Comparison of ENCODE assay signal across 2 cellular contexts in the genomic region with DNA sequence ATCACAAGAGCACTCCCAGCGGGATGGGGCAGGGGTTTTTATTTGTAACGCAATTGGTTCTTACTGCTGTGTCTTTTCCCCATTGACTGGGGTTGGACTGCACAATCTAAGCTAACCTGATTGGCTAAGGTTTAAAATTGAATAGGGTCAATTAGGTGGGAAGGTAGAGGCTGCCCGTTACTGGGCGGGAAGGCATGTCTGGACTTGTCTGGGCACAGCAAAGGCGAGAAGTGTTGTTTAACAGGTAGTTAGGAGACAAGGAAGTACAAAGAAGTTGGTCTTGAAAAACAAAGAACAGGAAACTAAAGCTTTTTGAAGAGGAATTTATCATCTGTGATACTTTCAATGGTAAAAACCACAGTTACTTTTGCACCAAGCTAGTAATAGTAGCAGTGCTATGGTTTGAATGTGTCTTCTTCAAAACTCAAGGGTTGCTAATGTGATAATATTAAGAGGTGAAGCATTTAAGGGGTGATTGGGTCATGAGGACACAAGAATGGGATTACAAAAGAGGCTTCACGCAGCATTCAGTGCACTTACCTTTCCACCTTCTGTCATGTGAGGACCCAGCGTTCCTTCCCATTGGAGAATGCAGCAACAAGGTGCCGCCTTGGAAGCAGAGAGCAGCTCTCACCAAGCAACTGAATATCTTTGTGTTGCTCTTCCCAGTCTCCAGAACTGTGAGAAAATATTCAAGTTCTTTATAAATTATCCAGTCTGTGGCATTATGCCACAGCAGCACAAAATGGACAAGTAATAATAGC.
A peak's percentile ranks its signal among the peaks of the same experiment; 100 is the strongest.
TF ChIP-seq lines count a peak whose summit lies in the region.

No MANE protein-coding gene starts in this region.

TF ChIP-seq in GM23338, 12 proteins besides CTCF, POLR2A, EP300 and RAD21 (continued from another document and continues in another):
- TF ChIP-seq, protein P1, sequence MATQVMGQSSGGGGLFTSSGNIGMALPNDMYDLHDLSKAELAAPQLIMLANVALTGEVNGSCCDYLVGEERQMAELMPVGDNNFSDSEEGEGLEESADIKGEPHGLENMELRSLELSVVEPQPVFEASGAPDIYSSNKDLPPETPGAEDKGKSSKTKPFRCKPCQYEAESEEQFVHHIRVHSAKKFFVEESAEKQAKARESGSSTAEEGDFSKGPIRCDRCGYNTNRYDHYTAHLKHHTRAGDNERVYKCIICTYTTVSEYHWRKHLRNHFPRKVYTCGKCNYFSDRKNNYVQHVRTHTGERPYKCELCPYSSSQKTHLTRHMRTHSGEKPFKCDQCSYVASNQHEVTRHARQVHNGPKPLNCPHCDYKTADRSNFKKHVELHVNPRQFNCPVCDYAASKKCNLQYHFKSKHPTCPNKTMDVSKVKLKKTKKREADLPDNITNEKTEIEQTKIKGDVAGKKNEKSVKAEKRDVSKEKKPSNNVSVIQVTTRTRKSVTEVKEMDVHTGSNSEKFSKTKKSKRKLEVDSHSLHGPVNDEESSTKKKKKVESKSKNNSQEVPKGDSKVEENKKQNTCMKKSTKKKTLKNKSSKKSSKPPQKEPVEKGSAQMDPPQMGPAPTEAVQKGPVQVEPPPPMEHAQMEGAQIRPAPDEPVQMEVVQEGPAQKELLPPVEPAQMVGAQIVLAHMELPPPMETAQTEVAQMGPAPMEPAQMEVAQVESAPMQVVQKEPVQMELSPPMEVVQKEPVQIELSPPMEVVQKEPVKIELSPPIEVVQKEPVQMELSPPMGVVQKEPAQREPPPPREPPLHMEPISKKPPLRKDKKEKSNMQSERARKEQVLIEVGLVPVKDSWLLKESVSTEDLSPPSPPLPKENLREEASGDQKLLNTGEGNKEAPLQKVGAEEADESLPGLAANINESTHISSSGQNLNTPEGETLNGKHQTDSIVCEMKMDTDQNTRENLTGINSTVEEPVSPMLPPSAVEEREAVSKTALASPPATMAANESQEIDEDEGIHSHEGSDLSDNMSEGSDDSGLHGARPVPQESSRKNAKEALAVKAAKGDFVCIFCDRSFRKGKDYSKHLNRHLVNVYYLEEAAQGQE (IDR thresholded peaks at IDR 0.05; ENCODE audit: unreplicated experiment) = no peak
- TF ChIP-seq CREB1 (CRISPR knock-in tag; IDR thresholded peaks at IDR 0.05; ENCODE audit: low read depth) (no peak), EZH2 (IDR thresholded peaks at IDR 0.05; ENCODE audit: low read depth, unreplicated experiment) (no peak), ZNF114 (CRISPR knock-in tag; IDR thresholded peaks at IDR 0.05) (no peak), JUNB (IDR thresholded peaks at IDR 0.05; ENCODE audit: unreplicated experiment) (no peak), NANOG (IDR thresholded peaks at IDR 0.05; ENCODE audit: borderline replicate concordance) (no peak), STAT1 (IDR thresholded peaks at IDR 0.05; ENCODE audit: unreplicated experiment) (no peak), EZH2phosphoT487 (IDR thresholded peaks at IDR 0.05; ENCODE audit: unreplicated experiment) (no peak)
- TF ChIP-seq, protein P2, sequence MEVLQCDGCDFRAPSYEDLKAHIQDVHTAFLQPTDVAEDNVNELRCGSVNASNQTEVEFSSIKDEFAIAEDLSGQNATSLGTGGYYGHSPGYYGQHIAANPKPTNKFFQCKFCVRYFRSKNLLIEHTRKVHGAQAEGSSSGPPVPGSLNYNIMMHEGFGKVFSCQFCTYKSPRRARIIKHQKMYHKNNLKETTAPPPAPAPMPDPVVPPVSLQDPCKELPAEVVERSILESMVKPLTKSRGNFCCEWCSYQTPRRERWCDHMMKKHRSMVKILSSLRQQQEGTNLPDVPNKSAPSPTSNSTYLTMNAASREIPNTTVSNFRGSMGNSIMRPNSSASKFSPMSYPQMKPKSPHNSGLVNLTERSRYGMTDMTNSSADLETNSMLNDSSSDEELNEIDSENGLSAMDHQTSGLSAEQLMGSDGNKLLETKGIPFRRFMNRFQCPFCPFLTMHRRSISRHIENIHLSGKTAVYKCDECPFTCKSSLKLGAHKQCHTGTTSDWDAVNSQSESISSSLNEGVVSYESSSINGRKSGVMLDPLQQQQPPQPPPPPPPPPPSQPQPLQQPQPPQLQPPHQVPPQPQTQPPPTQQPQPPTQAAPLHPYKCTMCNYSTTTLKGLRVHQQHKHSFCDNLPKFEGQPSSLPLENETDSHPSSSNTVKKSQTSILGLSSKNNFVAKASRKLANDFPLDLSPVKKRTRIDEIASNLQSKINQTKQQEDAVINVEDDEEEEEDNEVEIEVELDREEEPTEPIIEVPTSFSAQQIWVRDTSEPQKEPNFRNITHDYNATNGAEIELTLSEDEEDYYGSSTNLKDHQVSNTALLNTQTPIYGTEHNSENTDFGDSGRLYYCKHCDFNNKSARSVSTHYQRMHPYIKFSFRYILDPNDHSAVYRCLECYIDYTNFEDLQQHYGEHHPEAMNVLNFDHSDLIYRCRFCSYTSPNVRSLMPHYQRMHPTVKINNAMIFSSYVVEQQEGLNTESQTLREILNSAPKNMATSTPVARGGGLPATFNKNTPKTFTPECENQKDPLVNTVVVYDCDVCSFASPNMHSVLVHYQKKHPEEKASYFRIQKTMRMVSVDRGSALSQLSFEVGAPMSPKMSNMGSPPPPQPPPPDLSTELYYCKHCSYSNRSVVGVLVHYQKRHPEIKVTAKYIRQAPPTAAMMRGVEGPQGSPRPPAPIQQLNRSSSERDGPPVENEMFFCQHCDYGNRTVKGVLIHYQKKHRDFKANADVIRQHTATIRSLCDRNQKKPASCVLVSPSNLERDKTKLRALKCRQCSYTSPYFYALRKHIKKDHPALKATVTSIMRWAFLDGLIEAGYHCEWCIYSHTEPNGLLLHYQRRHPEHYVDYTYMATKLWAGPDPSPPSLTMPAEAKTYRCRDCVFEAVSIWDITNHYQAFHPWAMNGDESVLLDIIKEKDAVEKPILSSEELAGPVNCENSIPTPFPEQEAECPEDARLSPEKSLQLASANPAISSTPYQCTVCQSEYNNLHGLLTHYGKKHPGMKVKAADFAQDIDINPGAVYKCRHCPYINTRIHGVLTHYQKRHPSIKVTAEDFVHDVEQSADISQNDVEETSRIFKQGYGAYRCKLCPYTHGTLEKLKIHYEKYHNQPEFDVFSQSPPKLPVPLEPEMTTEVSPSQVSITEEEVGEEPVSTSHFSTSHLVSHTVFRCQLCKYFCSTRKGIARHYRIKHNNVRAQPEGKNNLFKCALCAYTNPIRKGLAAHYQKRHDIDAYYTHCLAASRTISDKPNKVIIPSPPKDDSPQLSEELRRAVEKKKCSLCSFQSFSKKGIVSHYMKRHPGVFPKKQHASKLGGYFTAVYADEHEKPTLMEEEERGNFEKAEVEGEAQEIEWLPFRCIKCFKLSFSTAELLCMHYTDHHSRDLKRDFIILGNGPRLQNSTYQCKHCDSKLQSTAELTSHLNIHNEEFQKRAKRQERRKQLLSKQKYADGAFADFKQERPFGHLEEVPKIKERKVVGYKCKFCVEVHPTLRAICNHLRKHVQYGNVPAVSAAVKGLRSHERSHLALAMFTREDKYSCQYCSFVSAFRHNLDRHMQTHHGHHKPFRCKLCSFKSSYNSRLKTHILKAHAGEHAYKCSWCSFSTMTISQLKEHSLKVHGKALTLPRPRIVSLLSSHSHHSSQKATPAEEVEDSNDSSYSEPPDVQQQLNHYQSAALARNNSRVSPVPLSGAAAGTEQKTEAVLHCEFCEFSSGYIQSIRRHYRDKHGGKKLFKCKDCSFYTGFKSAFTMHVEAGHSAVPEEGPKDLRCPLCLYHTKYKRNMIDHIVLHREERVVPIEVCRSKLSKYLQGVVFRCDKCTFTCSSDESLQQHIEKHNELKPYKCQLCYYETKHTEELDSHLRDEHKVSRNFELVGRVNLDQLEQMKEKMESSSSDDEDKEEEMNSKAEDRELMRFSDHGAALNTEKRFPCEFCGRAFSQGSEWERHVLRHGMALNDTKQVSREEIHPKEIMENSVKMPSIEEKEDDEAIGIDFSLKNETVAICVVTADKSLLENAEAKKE (CRISPR knock-in tag; IDR thresholded peaks at IDR 0.05) = no peak

TF ChIP-seq in WTC11, 78 proteins besides CTCF, POLR2A, EP300 and RAD21 (continued from another document):
- no peak for TF ChIP-seq SMAD4 (CRISPR knock-in tag; IDR thresholded peaks at IDR 0.05)
- no peak for TF ChIP-seq GRHL2 (CRISPR knock-in tag; IDR thresholded peaks at IDR 0.05; ENCODE audit: insufficient replicate concordance, severe bottlenecking)
- no peak for TF ChIP-seq ZNF219 (CRISPR knock-in tag; IDR thresholded peaks at IDR 0.05; ENCODE audit: borderline replicate concordance)
- TF ChIP-seq, protein P3, sequence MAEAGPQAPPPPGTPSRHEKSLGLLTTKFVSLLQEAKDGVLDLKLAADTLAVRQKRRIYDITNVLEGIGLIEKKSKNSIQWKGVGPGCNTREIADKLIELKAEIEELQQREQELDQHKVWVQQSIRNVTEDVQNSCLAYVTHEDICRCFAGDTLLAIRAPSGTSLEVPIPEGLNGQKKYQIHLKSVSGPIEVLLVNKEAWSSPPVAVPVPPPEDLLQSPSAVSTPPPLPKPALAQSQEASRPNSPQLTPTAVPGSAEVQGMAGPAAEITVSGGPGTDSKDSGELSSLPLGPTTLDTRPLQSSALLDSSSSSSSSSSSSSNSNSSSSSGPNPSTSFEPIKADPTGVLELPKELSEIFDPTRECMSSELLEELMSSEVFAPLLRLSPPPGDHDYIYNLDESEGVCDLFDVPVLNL (CRISPR knock-in tag; IDR thresholded peaks at IDR 0.05; ENCODE audit: borderline replicate concordance, low read depth) = no peak
- no peak for TF ChIP-seq ZNF138 (CRISPR knock-in tag; conservative IDR thresholded peaks at IDR 0.05)
- TF ChIP-seq FOXK1 (CRISPR knock-in tag; IDR thresholded peaks at IDR 0.05) = no peak
- TF ChIP-seq, protein P4, sequence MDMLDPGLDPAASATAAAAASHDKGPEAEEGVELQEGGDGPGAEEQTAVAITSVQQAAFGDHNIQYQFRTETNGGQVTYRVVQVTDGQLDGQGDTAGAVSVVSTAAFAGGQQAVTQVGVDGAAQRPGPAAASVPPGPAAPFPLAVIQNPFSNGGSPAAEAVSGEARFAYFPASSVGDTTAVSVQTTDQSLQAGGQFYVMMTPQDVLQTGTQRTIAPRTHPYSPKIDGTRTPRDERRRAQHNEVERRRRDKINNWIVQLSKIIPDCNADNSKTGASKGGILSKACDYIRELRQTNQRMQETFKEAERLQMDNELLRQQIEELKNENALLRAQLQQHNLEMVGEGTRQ (CRISPR knock-in tag; IDR thresholded peaks at IDR 0.05) = peak; percentile 15; the same call in 1 of the 2 replicates
- TF ChIP-seq, protein P5, sequence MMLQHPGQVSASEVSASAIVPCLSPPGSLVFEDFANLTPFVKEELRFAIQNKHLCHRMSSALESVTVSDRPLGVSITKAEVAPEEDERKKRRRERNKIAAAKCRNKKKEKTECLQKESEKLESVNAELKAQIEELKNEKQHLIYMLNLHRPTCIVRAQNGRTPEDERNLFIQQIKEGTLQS (CRISPR knock-in tag; conservative IDR thresholded peaks at IDR 0.05) = no peak
